8 cellular contexts compared by ENCODE assay signal in the genomic region with DNA sequence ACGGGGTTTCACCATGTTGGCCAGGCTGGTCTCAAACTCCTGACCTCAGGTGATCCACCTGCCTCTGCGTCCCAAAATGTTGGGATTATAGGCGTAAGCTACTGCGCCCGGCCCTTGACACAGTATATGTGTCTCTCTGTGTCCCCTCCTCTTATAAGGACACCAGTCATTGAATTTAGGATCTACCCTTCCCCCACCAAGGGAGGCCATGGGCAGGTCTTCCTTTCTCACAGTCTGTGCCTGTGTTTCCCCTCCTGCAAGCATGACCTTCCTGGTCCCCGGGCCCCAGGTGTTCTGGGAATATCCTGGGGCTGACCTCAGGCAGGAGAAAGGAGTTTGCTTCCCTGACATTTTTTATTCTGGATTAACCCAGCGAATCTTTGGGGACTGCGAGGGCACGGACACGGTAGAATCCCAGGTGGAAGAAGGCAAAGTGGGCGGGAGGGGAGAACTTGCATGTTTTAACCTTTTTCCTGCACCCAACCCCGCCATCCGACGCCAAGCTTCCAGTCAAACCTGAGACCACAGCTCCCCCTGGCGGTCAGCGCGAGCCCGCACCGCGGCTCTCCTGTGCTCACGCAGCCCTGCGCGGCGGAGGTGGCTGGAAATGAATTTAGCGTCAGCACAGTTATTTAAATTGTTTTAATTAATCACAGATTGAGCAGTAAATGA. TPM values are rescaled to one million over a fixed set of nuclear protein-coding genes. Genes with fewer than 3 reads are reported as not detected.
DNase-seq lines count a peak whose midpoint lies in the region; ATAC-seq and TF ChIP-seq lines count a peak whose summit lies in the region.

No MANE protein-coding gene starts in this region.

- TF ChIP-seq CTCF in GM06990 (IDR thresholded peaks at IDR 0.05; ENCODE audit: insufficient read depth, low read length, poor library complexity, severe bottlenecking) (peak; percentile 97), LNCAP (IDR thresholded peaks at IDR 0.05) (peak; percentile 98), VCaP (conservative IDR thresholded peaks at IDR 0.05) (peak; percentile 92), cardiac fibroblast (IDR thresholded peaks at IDR 0.05; ENCODE audit: low read depth, low read length) (peak; percentile 78)

- H3K27ac ChIP-seq in VCaP = no peak overlapping the region

- no peaks in the 10 kb centered on the region for H3K36me3 ChIP-seq in GM06990 (ENCODE audit: control insufficient read depth, insufficient read depth, low read length)

- DNase-seq in GM06990 (ENCODE audit: extremely low read depth, insufficient read length) (peak; percentile 83), cardiac fibroblast (ENCODE audit: low read depth in 2 of 2) (peak; percentile 43 to 49), left lobe of liver (ENCODE audit: low spot score) (peak; percentile 67)
- DNase-seq in stimulated activated CD4-positive, alpha-beta T cell treated with anti-CD3 and anti-CD28 coated beads, Interleukin-4, amount 100 ng/mL, for 4 hours = peak; percentile 14 to 67
- no peak for DNase-seq in effector CD8-positive, alpha-beta T cell (lab: John Stamatoyannopoulos, UW)

- no peak overlapping the region for H3K4me3 ChIP-seq in GM06990 (replicated peaks; ENCODE audit: low read depth, low read length)
- no peak overlapping the region for H3K4me3 ChIP-seq in cardiac fibroblast (replicated peaks in 1 of 2; ENCODE audit: low read depth in 2 of 2, low read length in 2 of 2)

- ATAC-seq in left lobe of liver (peak; percentile 93), GM21825 (IDR thresholded peaks at IDR 0.05; ENCODE audit: unreplicated experiment) (no peak)

- no peaks in the 10 kb centered on the region for H3K27me3 ChIP-seq in GM06990 (replicated peaks; ENCODE audit: control insufficient read depth, insufficient read depth, low read length)

RNA-seq across cellular contexts. Expression of gene ISX, which starts 42.1 kb away (rescaled TPM):
- total RNA-seq in left lobe of liver = not detected
